ENCODE assay signal across 14 cellular contexts in genomic region chr6:14316911-14317535, GRCh38.
DNase-seq lines count a peak whose midpoint lies in the region; ATAC-seq, FAIRE-seq and TF ChIP-seq lines count a peak whose summit lies in the region.
"Had no signal": no experiment of that assay in that cellular context is flagged by ENCODE, and none has a peak within 500 bp of the region (broad histone marks: within the 10 kb centered on the region; RNA-seq: fewer than 3 reads in every experiment).

No MANE protein-coding gene starts in this region.

- DNase-seq in NCI-H1436 (lab: John Stamatoyannopoulos, UW), result peak; percentile 11
- no peak for DNase-seq in NCI-H1436 treated with DMSO at 0.1 percent for 48 hours (lab: John Stamatoyannopoulos, UW)
- peak; percentile 6 for DNase-seq in MV-4-11 (lab: John Stamatoyannopoulos, UW)
- no peak for DNase-seq in GM12878 (ENCODE audit: low read depth, low spot score)
- peak in 2 of 6 donors; percentile 12 to 24 for DNase-seq in pancreas
- no peak for DNase-seq in dedifferentiated amniotic fluid mesenchymal stem cell (ENCODE audit: extremely low spot score)
- no peak for DNase-seq in transverse colon
- DNase-seq in SW480 (ENCODE audit: low spot score), result no peak
- DNase-seq: hypothalamus, NCI-H1105 treated with DMSO at 0.1 percent for 48 hours had no signal

- WGBS in GM12878 (ENCODE audit: insufficient coverage, insufficient replicate concordance, low lambda C conversion rate, missing lambda C conversion rate), result 33% methylated on average over 5 of the region's 5 CpGs
- WGBS in pancreas, 2 donors, result 7 to 10% methylated on average over 5 of the region's 5 CpGs
- WGBS in transverse colon (ENCODE audit: low coverage in 1 of 2), 2 donors, result 41% methylated on average over 5 of the region's 5 CpGs; no CpG with 5 or more reads in 1 of the 2 donors

- no peak overlapping the region for H3K9ac ChIP-seq in GM12878 (ENCODE audit: control insufficient read depth, insufficient read depth, low read length)

- H3K36me3 ChIP-seq in GM12878 (ENCODE audit: control insufficient read depth in 2 of 2, insufficient read depth in 2 of 2, low read length in 1 of 2) (no peaks in the 10 kb centered on the region), pancreas (no peaks in the 10 kb centered on the region), transverse colon (no peaks in the 10 kb centered on the region)
- H3K36me3 ChIP-seq: cardiac muscle cell, right atrium auricular region had no signal

- POLR2A ChIA-PET in GM12878 (lab: Charles Lee), result no interaction called here

- RAD21 ChIA-PET in GM12878 (lab: Charles Lee; ENCODE audit: unreplicated experiment), result interaction anchor here (0.7 to 1.5 kb wide), 5 partner anchors 31 to 1660 kb away, joined by 3 to 4 read pairs (median 3); no protein-coding TSS in a partner anchor

- no peak overlapping the region; the same call in 1 of the 2 replicates for H2AFZ ChIP-seq in GM12878 (ENCODE audit: control insufficient read depth, low read depth, low read length)

- H3K27me3 ChIP-seq in GM12878 (replicated peaks in 1 of 2; ENCODE audit: control insufficient read depth in 2 of 2, insufficient read depth in 2 of 2, low read length in 1 of 2) (no peaks in the 10 kb centered on the region; a peak in 1 of 4 replicates), pancreas (no peaks in the 10 kb centered on the region), transverse colon (no peaks in the 10 kb centered on the region)
- H3K27me3 ChIP-seq: cardiac muscle cell, right atrium auricular region had no signal

- peak; percentile 21 to 28 (median 28); a peak in 2 of 6 replicates for TF ChIP-seq CTCF in GM12878 (IDR thresholded peaks at IDR 0.05 in 2 of 3, conservative IDR thresholded peaks at IDR 0.05 in 1 of 3; ENCODE audit: control insufficient read depth in 2 of 3, extremely low read depth in 1 of 3, insufficient read depth in 1 of 3, low read depth in 3 of 3, low read length in 3 of 3)
- TF ChIP-seq CTCF in pancreas (IDR thresholded peaks at IDR 0.05), result no peak
- no peak for TF ChIP-seq CTCF in transverse colon (IDR thresholded peaks at IDR 0.05)

- H3K4me1 ChIP-seq in GM12878 (ENCODE audit: control insufficient read depth, insufficient read depth, low read length) (peaks cover 9% of the 10 kb centered on the region), pancreas (peaks cover 0 to 8% (median 0%) of the 10 kb centered on the region in 3 donors), transverse colon (peaks cover 0 to 6% (median 0%) of the 10 kb centered on the region in 4 donors)
- H3K4me1 ChIP-seq: right atrium auricular region had no signal

- intact Hi-C loops in GM12878 (cut with micrococcal nuclease; ENCODE audit: unreplicated experiment) (loop anchor here (5.0 kb wide), 1 partner anchor 105 kb away; no protein-coding TSS in a partner anchor), pancreas (cut with DNase I) (no loop called here), transverse colon (cut with DNase I; ENCODE audit: low total_unique reads) (no loop called here)

- no peak for TF ChIP-seq EP300 in GM12878 (IDR thresholded peaks at IDR 0.05; ENCODE audit: borderline replicate concordance in 1 of 2, control insufficient read depth in 1 of 2, low read depth in 2 of 2, low read length in 2 of 2)
- TF ChIP-seq EP300 in transverse colon (IDR thresholded peaks at IDR 0.05; ENCODE audit: low read depth), result no peak

- H3K27ac ChIP-seq in GM12878 (ENCODE audit: control insufficient read depth, insufficient read depth) (no peak overlapping the region), pancreas (peak overlapping the region in 1 of 4 donors; percentile 41), transverse colon (no peak overlapping the region)
- H3K27ac ChIP-seq: cardiac muscle cell, right atrium auricular region had no signal

- H3K79me2 ChIP-seq in GM12878 (ENCODE audit: control insufficient read depth, insufficient read depth, low read length), result no peaks in the 10 kb centered on the region

- H4K20me1 ChIP-seq in GM12878 (ENCODE audit: control insufficient read depth, insufficient read depth), result no peaks in the 10 kb centered on the region

- no peak; the same call in 1 of the 2 replicates for TF ChIP-seq RAD21 in GM12878 (IDR thresholded peaks at IDR 0.05; ENCODE audit: insufficient read depth, low read depth, low read length)

- no TSS peak for BruUV-seq in GM12878 (replicated peaks; lab: Mats Ljungman, UMichigan)

- TF ChIP-seq POLR2A in GM12878 (IDR thresholded peaks at IDR 0.05; ENCODE audit: low read depth, low read length) (no peak), transverse colon (IDR thresholded peaks at IDR 0.05) (no peak)

- FAIRE-seq in GM12878 (lab: Jason Lieb, UNC), result no peak
- no peak for FAIRE-seq in pancreas (lab: Jason Lieb, UNC)
- FAIRE-seq: A204.1, TTC549 had no signal

- H3K4me3 ChIP-seq in GM12878 (no peak overlapping the region), pancreas (no peak overlapping the region), transverse colon (no peak overlapping the region)
- H3K4me3 ChIP-seq: cardiac muscle cell, right atrium auricular region had no signal

- H3K9me3 ChIP-seq in GM12878 (replicated peaks; ENCODE audit: control insufficient read depth, insufficient read depth, low read length) (no peaks in the 10 kb centered on the region; the same call in 2 of the 3 replicates), pancreas (no peaks in the 10 kb centered on the region), transverse colon (no peaks in the 10 kb centered on the region)
- H3K9me3 ChIP-seq: right atrium auricular region had no signal

- SMC1A ChIA-PET in GM12878 (lab: Charles Lee; ENCODE audit: uncharacterized antibody, unreplicated experiment), result interaction anchor here (1.0 to 1.8 kb wide), 6 partner anchors 9 to 198 kb away, joined by 3 to 8 read pairs (median 6); no protein-coding TSS in a partner anchor

- ATAC-seq in GM12878, result peak; percentile 54; the same call in 2 of the 3 replicates
- peak; percentile 67 to 83 (median 76) for ATAC-seq in pancreas

- in situ Hi-C loops in GM12878 (cut with MboI), result no loop called here
- in situ Hi-C loops in transverse colon (cut with MboI; ENCODE audit: low pct_ligation_motif_present in 1 of 4, low pct_unique_long_range_greater_than_20kb in 1 of 4, low sequenced_read_pairs in 3 of 4), result no loop called here

- no peak overlapping the region for H3K4me2 ChIP-seq in GM12878 (ENCODE audit: control insufficient read depth, insufficient read depth)

- CTCF ChIA-PET in GM12878 (lab: Yijun Ruan, JAX), result interaction anchor here (0.5 to 1.6 kb wide), 19 partner anchors 9 to 533 kb away, joined by 3 to 7 read pairs (median 4); no protein-coding TSS in a partner anchor

TF ChIP-seq in GM12878, 131 proteins besides CTCF, POLR2A, EP300 and RAD21:
- no peak for TF ChIP-seq WRNIP1 (IDR thresholded peaks at IDR 0.05; ENCODE audit: borderline replicate concordance, low read depth, low read length)
- TF ChIP-seq ZNF384 (IDR thresholded peaks at IDR 0.05; ENCODE audit: borderline replicate concordance, low read depth, low read length), result no peak
- no peak for TF ChIP-seq CEBPB (IDR thresholded peaks at IDR 0.05; ENCODE audit: borderline replicate concordance in 1 of 2, low read depth in 2 of 2, low read length in 2 of 2)
- TF ChIP-seq MEF2A (IDR thresholded peaks at IDR 0.05; ENCODE audit: insufficient read depth, low read depth, low read length), result no peak
- TF ChIP-seq RBBP5 (conservative IDR thresholded peaks at IDR 0.05), result no peak
TF ChIP-seq in GM12878: peak in this region for 0.

Comparison
In these comparisons a context has a peak if more than half of its experiments do, and no peak if none do; other contexts are left out.
1. DNase-seq: peak in NCI-H1436 (single experiment) and MV-4-11 (single experiment); none in NCI-H1436 treated with DMSO at 0.1 percent for 48 hours (single experiment), GM12878 (single experiment), dedifferentiated amniotic fluid mesenchymal stem cell (single experiment), transverse colon (single experiment) and SW480 (single experiment).
2. CTCF ChIP-seq: peak in GM12878 (3 of 3); none in pancreas (0 of 4) and transverse colon (0 of 5).